Comparison of ENCODE assay signal across 2 cellular contexts in genomic region chr1:1487701-1488100, GRCh38.
TF ChIP-seq lines count a peak whose summit lies in the region.

No MANE protein-coding gene starts in this region.

TF ChIP-seq in K562, 482 proteins besides CTCF, POLR2A, EP300 and RAD21:
- TF ChIP-seq ZNF76 (CRISPR knock-in tag; IDR thresholded peaks at IDR 0.05; ENCODE audit: borderline replicate concordance), result no peak
- TF ChIP-seq POLR2G (IDR thresholded peaks at IDR 0.05; ENCODE audit: low read depth, low read length), result 0 out of 2 replicates have a peak, but pooled peaks have one; percentile 26
- TF ChIP-seq DNMT1 (IDR thresholded peaks at IDR 0.05), result no peak
- TF ChIP-seq BHLHE40 (IDR thresholded peaks at IDR 0.05; ENCODE audit: low read length), result no peak
- no peak for TF ChIP-seq ZNF282 (CRISPR knock-in tag; IDR thresholded peaks at IDR 0.05)
- no peak for TF ChIP-seq TEAD1 (CRISPR knock-in tag; IDR thresholded peaks at IDR 0.05)
- TF ChIP-seq HDGF (IDR thresholded peaks at IDR 0.05), result no peak
- no peak for TF ChIP-seq SRSF3 (IDR thresholded peaks at IDR 0.05; ENCODE audit: insufficient read depth, low read length)
TF ChIP-seq in K562: peak in this region for 1.

TF ChIP-seq in GM23338, 12 proteins besides CTCF, POLR2A, EP300 and RAD21:
- no peak for TF ChIP-seq ETS1 (IDR thresholded peaks at IDR 0.05)
- TF ChIP-seq NANOG (IDR thresholded peaks at IDR 0.05; ENCODE audit: borderline replicate concordance), result no peak
- TF ChIP-seq CREB1 (CRISPR knock-in tag; IDR thresholded peaks at IDR 0.05; ENCODE audit: low read depth), result no peak
- TF ChIP-seq ZNF462 (CRISPR knock-in tag; IDR thresholded peaks at IDR 0.05), result no peak
- no peak for TF ChIP-seq STAT1 (IDR thresholded peaks at IDR 0.05; ENCODE audit: unreplicated experiment)
- no peak for TF ChIP-seq POLR2AphosphoS5 (IDR thresholded peaks at IDR 0.05; ENCODE audit: low read depth)
- TF ChIP-seq JUNB (IDR thresholded peaks at IDR 0.05; ENCODE audit: unreplicated experiment), result no peak
- TF ChIP-seq REST (IDR thresholded peaks at IDR 0.05; ENCODE audit: unreplicated experiment), result no peak
- no peak for TF ChIP-seq EZH2 (IDR thresholded peaks at IDR 0.05; ENCODE audit: low read depth, unreplicated experiment)
- TF ChIP-seq ZNF331 (CRISPR knock-in tag; IDR thresholded peaks at IDR 0.05; ENCODE audit: low read depth), result no peak
- TF ChIP-seq ZNF114 (CRISPR knock-in tag; IDR thresholded peaks at IDR 0.05), result no peak
- no peak for TF ChIP-seq EZH2phosphoT487 (IDR thresholded peaks at IDR 0.05; ENCODE audit: unreplicated experiment)
